ENCODE assay signal across 13 cellular contexts in genomic region chr1:12556957-12557935, GRCh38.
A peak's percentile ranks its signal among the peaks of the same experiment; 100 is the strongest.
DNase-seq lines count a peak whose midpoint lies in the region; TF ChIP-seq lines count a peak whose summit lies in the region.
"Had no signal": no experiment of that assay in that cellular context is flagged by ENCODE, and none has a peak within 500 bp of the region (broad histone marks: within the 10 kb centered on the region; RNA-seq: fewer than 3 reads in every experiment).

No MANE protein-coding gene starts in this region.

- peak overlapping the region; percentile 97 for H3K27ac ChIP-seq in brain microvascular endothelial cell
- H3K27ac ChIP-seq in mesodermal cell (ENCODE audit: low read depth, low read length, severe bottlenecking): peak overlapping the region; percentile 67
- H3K27ac ChIP-seq in stomach smooth muscle (ENCODE audit: low read length): peak overlapping the region; percentile 80

- H3K27me3 ChIP-seq in H7 (ENCODE audit: control insufficient read depth, insufficient read depth, low read length) (no peaks in the 10 kb centered on the region; the same call in 1 of the 2 replicates), brain microvascular endothelial cell (replicated peaks) (no peaks in the 10 kb centered on the region), stomach smooth muscle (ENCODE audit: control insufficient read depth in 1 of 2, insufficient read depth in 2 of 2, low read length in 2 of 2) (no peaks in the 10 kb centered on the region)

- H3K9ac ChIP-seq in stomach smooth muscle (ENCODE audit: low read length in 2 of 2): peak overlapping the region in 1 of 2 donors; percentile 42

- peaks cover 0 to 3% (median under 1%) of the 10 kb centered on the region in 6 donors for H3K9me3 Mint-ChIP-seq in immature natural killer cell

- H3K4me3 Mint-ChIP-seq in immature natural killer cell: no peak overlapping the region
- H3K4me3 Mint-ChIP-seq: CD8-positive, alpha-beta memory T cell; memory B cell had no signal

- H3K36me3 ChIP-seq in H7 (replicated peaks; ENCODE audit: control insufficient read depth, insufficient read depth, low read length): no peaks in the 10 kb centered on the region
- no peaks in the 10 kb centered on the region for H3K36me3 ChIP-seq in brain microvascular endothelial cell (replicated peaks)
- no peaks in the 10 kb centered on the region for H3K36me3 ChIP-seq in mesodermal cell (ENCODE audit: control insufficient read depth, insufficient read depth, low read length)
- H3K36me3 ChIP-seq in stomach smooth muscle (ENCODE audit: control insufficient read depth in 2 of 2, insufficient read depth in 2 of 2, low read length in 2 of 2): no peaks in the 10 kb centered on the region

- in situ Hi-C loops in brain microvascular endothelial cell (cut with HindIII; ENCODE audit: low pct_ligation_motif_present, low sequenced_read_pairs): no loop called here

- H3K27me3 Mint-ChIP-seq in immature natural killer cell (ENCODE audit: low read depth in 3 of 3): peaks cover 0 to 2% (median 0%) of the 10 kb centered on the region in 3 donors

- 91 to 93% methylated on average over 15 of the region's 17 CpGs for WGBS in mesodermal cell (ENCODE audit: insufficient coverage in 2 of 2), 2 experiments

- H3K9me3 ChIP-seq in mesodermal cell (ENCODE audit: control insufficient read depth, low read length) (peaks cover 4% of the 10 kb centered on the region), stomach smooth muscle (ENCODE audit: control insufficient read depth in 2 of 2, low read length in 2 of 2) (no peaks in the 10 kb centered on the region)

- DNase-seq in H7 (peak; percentile 15), brain microvascular endothelial cell (no peak), midbrain (lab: John Stamatoyannopoulos, UW) (no peak), immature natural killer cell (no peak), foreskin melanocyte (no peak)
- DNase-seq in activated CD4-positive, CD25-positive, alpha-beta regulatory T cell treated with anti-CD3 and anti-CD28 coated beads, Interleukin-2, amount 50 U/mL, for 72 hours: no peak
- DNase-seq: CD8-positive, alpha-beta memory T cell; NCI-H1105 treated with DMSO at 0.1 percent for 48 hours; stimulated activated CD4-positive, alpha-beta T cell treated with anti-CD3 and anti-CD28 coated beads, Interleukin-4, amount 100 ng/mL, for 24 hours; T-helper 1 cell had no signal

- peaks cover 0 to 2% of the 10 kb centered on the region in 2 donors for H3K4me1 Mint-ChIP-seq in immature natural killer cell
- H3K4me1 Mint-ChIP-seq: CD8-positive, alpha-beta memory T cell had no signal

- peaks cover 0 to under 1% (median under 1%) of the 10 kb centered on the region in 3 donors for H3K36me3 Mint-ChIP-seq in immature natural killer cell

- TF ChIP-seq CTCF in brain microvascular endothelial cell (IDR thresholded peaks at IDR 0.05; ENCODE audit: low read depth, low read length, missing control alignments): no peak

- H3K27ac Mint-ChIP-seq in immature natural killer cell: no peak overlapping the region
- H3K27ac Mint-ChIP-seq: CD8-positive, alpha-beta memory T cell; memory B cell had no signal

- H3K4me1 ChIP-seq in mesodermal cell (ENCODE audit: control insufficient read depth, insufficient read depth, low read length, poor library complexity, severe bottlenecking) (peaks cover 13% of the 10 kb centered on the region), stomach smooth muscle (ENCODE audit: control insufficient read depth, insufficient read depth, low read length) (peaks cover 38% of the 10 kb centered on the region)

- H3K4me3 ChIP-seq in H7 (ENCODE audit: insufficient read depth, low read depth, low read length) (no peak overlapping the region), brain microvascular endothelial cell (ENCODE audit: low read depth, low read length) (no peak overlapping the region), mesodermal cell (ENCODE audit: extremely low read depth, insufficient read depth, low read length, poor library complexity, severe bottlenecking) (no peak overlapping the region), stomach smooth muscle (ENCODE audit: low read length in 2 of 2) (peak overlapping the region in 1 of 2 donors; percentile 35)
